In the genomic region with DNA sequence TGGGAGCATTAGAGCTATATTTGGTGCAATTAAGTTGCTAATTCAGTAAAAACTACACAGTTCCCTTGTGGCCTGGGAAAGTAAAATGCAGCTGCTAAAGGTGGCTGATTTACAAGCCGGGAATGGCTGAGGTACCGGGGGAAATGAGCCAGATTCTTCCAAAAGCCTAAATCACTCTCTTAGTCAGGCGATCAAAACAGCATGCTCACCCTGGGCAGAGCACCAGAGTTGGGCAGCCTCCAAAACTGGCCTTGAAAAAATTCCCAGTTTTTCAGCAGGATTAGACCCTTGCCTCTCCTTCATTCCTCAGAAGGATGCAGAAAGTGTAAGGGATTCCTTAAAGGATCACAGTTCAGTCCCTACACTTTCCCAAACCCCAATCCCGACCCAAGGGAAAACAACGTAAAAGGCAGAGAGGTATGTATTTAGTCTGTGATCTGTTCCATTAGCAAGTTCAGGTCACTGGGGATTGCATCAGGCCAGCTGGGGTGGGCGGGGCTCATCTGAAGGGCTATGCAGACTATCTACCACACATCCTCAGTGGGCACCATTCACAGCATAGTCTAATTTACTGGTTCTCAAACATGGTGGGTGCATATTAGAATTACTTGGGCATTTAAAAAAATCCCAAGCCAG, we compare ENCODE assay signal across 9 cellular contexts. TPM values are rescaled to one million over a fixed set of nuclear protein-coding genes. Genes with fewer than 3 reads are reported as not detected.
DNase-seq lines count a peak whose midpoint lies in the region; ATAC-seq, FAIRE-seq and TF ChIP-seq lines count a peak whose summit lies in the region.
"Had no signal": no experiment of that assay in that cellular context is flagged by ENCODE, and none has a peak within 500 bp of the region (broad histone marks: within the 10 kb centered on the region; RNA-seq: fewer than 3 reads in every experiment).

No MANE protein-coding gene starts in this region.

- DNase-seq in H54 (ENCODE audit: insufficient read length, low spot score) (peak; percentile 39), Panc1 (ENCODE audit: low read depth, low spot score) (no peak), fibroblast of the aortic adventitia (ENCODE audit: low read depth) (peak; percentile 91), sciatic nerve (ENCODE audit: low spot score) (no peak), stomach (no peak)
- DNase-seq in activated effector memory CD4-positive, alpha-beta T cell treated with Interleukin-2 at 50 U/mL for 16 hours: no peak
- DNase-seq: activated T-cell treated with anti-CD3 and anti-CD28 coated beads for 4 hours, NCI-H1105 had no signal

- WGBS in stomach, 5 donors: 48 to 68% (median 67%) methylated on average over 6 of the region's 6 CpGs

- intact Hi-C loops in Panc1 (cut with micrococcal nuclease; ENCODE audit: unreplicated experiment): no loop called here
- intact Hi-C loops in sciatic nerve (cut with DNase I): no loop called here
- intact Hi-C loops in stomach (cut with DNase I; ENCODE audit: low total_unique reads): no loop called here

- TF ChIP-seq POLR2A in H54 (IDR thresholded peaks at IDR 0.05; ENCODE audit: low read depth, low read length): no peak
- no peak for TF ChIP-seq POLR2A in stomach (IDR thresholded peaks at IDR 0.05)

- H3K9me3 ChIP-seq in Panc1 (ENCODE audit: control insufficient read depth, insufficient read depth, low read depth, low read length) (peaks cover 7% of the 10 kb centered on the region; the same call in 1 of the 2 replicates), stomach (peaks cover 0 to 5% (median 0%) of the 10 kb centered on the region in 4 donors)

- POLR2A ChIA-PET in Panc1 (lab: Charles Lee): no interaction called here

- H3K4me1 ChIP-seq in Panc1 (ENCODE audit: control insufficient read depth, insufficient read depth, low read length): no peaks in the 10 kb centered on the region
- peaks cover 0 to 12% (median 0%) of the 10 kb centered on the region in 4 donors for H3K4me1 ChIP-seq in stomach

- CTCF ChIA-PET in Panc1 (lab: Charles Lee): no interaction called here

- TF ChIP-seq CTCF in Panc1 (IDR thresholded peaks at IDR 0.05) (no peak), fibroblast of the aortic adventitia (IDR thresholded peaks at IDR 0.05; ENCODE audit: insufficient read depth, low read length) (no peak), stomach (IDR thresholded peaks at IDR 0.05) (no peak)

- H3K27me3 ChIP-seq in Panc1 (ENCODE audit: control insufficient read depth, insufficient read depth, low read length): no peaks in the 10 kb centered on the region
- H3K27me3 ChIP-seq in stomach: no peaks in the 10 kb centered on the region

- H3K36me3 ChIP-seq in Panc1 (ENCODE audit: control insufficient read depth, insufficient read depth, low read length): no peaks in the 10 kb centered on the region
- H3K36me3 ChIP-seq in stomach: no peaks in the 10 kb centered on the region

- in situ Hi-C loops in Panc1 (cut with HindIII; ENCODE audit: low pct_unique_long_range_greater_than_20kb, low sequenced_read_pairs): no loop called here

- H3K27ac ChIP-seq in Panc1 (ENCODE audit: low read length) (peak overlapping the region; percentile 7; the same call in 1 of the 2 replicates), stomach (no peak overlapping the region)

- H3K4me3 ChIP-seq in Panc1 (ENCODE audit: low read depth in 2 of 2, low read length in 2 of 2) (no peak overlapping the region), fibroblast of the aortic adventitia (ENCODE audit: low read depth, low read length) (no peak overlapping the region), stomach (no peak overlapping the region)

- BruUV-seq in Panc1 (replicated peaks; lab: Mats Ljungman, UMichigan): no TSS peak

- TF ChIP-seq EP300 in stomach (IDR thresholded peaks at IDR 0.05): no peak

- FAIRE-seq in H54 (lab: Jason Lieb, UNC): peak; percentile 53

- ATAC-seq in Panc1 (no peak), sciatic nerve (peak; percentile 67), HG02981 (IDR thresholded peaks at IDR 0.05; ENCODE audit: unreplicated experiment) (no peak)

RNA-seq across cellular contexts. Expression of a gene that starts 16.9 kb away (rescaled TPM):
- not detected for total RNA-seq in Panc1 (2021; ENCODE audit: unreplicated experiment)
- not detected for polyA plus RNA-seq in Panc1 (2012; ENCODE audit: insufficient read length)
- not detected in 2 replicates for total RNA-seq in fibroblast of the aortic adventitia (ENCODE audit: low replicate concordance)
- total RNA-seq in sciatic nerve: not detected
- not detected for total RNA-seq in stomach
- not detected for polyA plus RNA-seq in stomach

Comparison
In these comparisons a context has a peak if more than half of its experiments do, and no peak if none do; other contexts are left out.
1. DNase-seq: peak in H54 (single experiment) and fibroblast of the aortic adventitia (single experiment); none in Panc1 (single experiment), sciatic nerve (single experiment), activated effector memory CD4-positive, alpha-beta T cell treated with Interleukin-2 at 50 U/mL for 16 hours (single experiment) and stomach (single experiment).